ENCODE assay signal across 8 cellular contexts in genomic region chrX:126165721-126166401, GRCh38. TPM values are rescaled to one million over a fixed set of nuclear protein-coding genes. Genes with fewer than 3 reads are reported as not detected.
DNase-seq lines count a peak whose midpoint lies in the region; ATAC-seq and TF ChIP-seq lines count a peak whose summit lies in the region.

TSS of gene DCAF12L2 (minus strand) at chrX:126166289. CDS start at chrX:126165924, 365 bp downstream.

- H3K36me3 ChIP-seq in ovary (no peaks in the 10 kb centered on the region), thyroid gland (no peaks in the 10 kb centered on the region)

- H3K27me3 ChIP-seq in ovary, result no peaks in the 10 kb centered on the region
- H3K27me3 ChIP-seq in thyroid gland, result no peaks in the 10 kb centered on the region

- TF ChIP-seq CTCF in ovary (IDR thresholded peaks at IDR 0.05) (no peak), thyroid gland (IDR thresholded peaks at IDR 0.05) (no peak)

- 42 to 57% (median 55%) methylated on average over 86 to 87 of the region's 87 CpGs for WGBS in ovary, 3 donors
- WGBS in thyroid gland, 2 donors, result no CpG with 5 or more reads among the region's 87 CpGs

- ATAC-seq in HG03571 (IDR thresholded peaks at IDR 0.05; ENCODE audit: unreplicated experiment), result no peak
- no peak for ATAC-seq in HG03280 (IDR thresholded peaks at IDR 0.05; ENCODE audit: unreplicated experiment)

- no peak for TF ChIP-seq EP300 in ovary (IDR thresholded peaks at IDR 0.05)

- H3K9me3 ChIP-seq in ovary, result no peaks in the 10 kb centered on the region
- H3K9me3 ChIP-seq in thyroid gland, result no peaks in the 10 kb centered on the region

- H3K4me3 ChIP-seq in ovary (peak within 1 kb of the TSS; percentile 34), thyroid gland (replicated peaks in 1 of 3) (no peak within 1 kb of the TSS)

- DNase-seq in ELF-1 (ENCODE audit: low read depth, low spot score), result peak; percentile 61
- DNase-seq in NCI-H2227 treated with DMSO at 0.1 percent for 48 hours (lab: John Stamatoyannopoulos, UW), result peak; percentile 17
- peak in 37 of 42 donors; percentile 2 to 62 (median 27) for DNase-seq in head of caudate nucleus
- peak in 4 of 5 donors; percentile 19 to 44 (median 30) for DNase-seq in ovary
- DNase-seq in thyroid gland, result no peak
- DNase-seq in T1000 (lab: John Stamatoyannopoulos, UW), result no peak

- intact Hi-C loops in head of caudate nucleus (cut with DNase I), result no loop called here
- intact Hi-C loops in ovary (cut with DNase I), result no loop called here
- intact Hi-C loops in thyroid gland (cut with DNase I), result no loop called here

- H3K4me1 ChIP-seq in ovary (ENCODE audit: insufficient read depth) (no peaks in the 10 kb centered on the region), thyroid gland (no peaks in the 10 kb centered on the region)

- H3K27ac ChIP-seq in ovary (no peak within 1 kb of the TSS), thyroid gland (no peak within 1 kb of the TSS)

- no peak for TF ChIP-seq POLR2A in ovary (IDR thresholded peaks at IDR 0.05)
- TF ChIP-seq POLR2A in thyroid gland (IDR thresholded peaks at IDR 0.05), result no peak

RNA-seq across cellular contexts. Expression of gene DCAF12L2, which starts in this region (rescaled TPM):
- total RNA-seq in ovary (1 to 10 TPM in 5 of 7 donors, under 1 TPM in 2; 0.83 to 5.5 (median 2.9) TPM), thyroid gland (not detected)
- polyA plus RNA-seq in ovary, result 1 to 10 TPM; 2.8 to 2.9 TPM

Comparison
In these comparisons a context has a peak if more than half of its experiments do, and no peak if none do; other contexts are left out.
1. DNase-seq: peak in ELF-1 (single experiment), NCI-H2227 treated with DMSO at 0.1 percent for 48 hours (single experiment), head of caudate nucleus (37 of 42) and ovary (4 of 5); none in thyroid gland (0 of 2) and T1000 (single experiment).